Comparison of ENCODE assay signal across 2 cellular contexts in the genomic region with DNA sequence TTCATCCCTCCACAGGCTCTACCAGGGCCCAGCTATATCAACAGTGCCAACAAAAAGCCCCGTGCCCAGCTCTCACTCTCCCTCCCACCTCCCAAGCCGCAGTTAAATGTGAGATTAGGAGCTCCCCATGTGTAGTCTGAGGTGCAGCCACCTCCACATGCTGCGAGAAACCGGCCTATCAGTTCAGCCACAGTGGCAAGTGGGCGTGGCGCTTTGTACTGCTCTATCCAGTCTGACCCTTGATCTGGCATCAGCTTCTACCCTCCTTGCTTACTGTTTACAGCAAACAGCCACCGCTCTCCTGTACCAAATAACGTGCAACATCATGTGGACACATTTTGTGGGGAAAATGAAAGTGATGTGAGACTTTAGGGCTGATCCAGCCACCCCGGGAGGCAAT.
TF ChIP-seq lines count a peak whose summit lies in the region.

No MANE protein-coding gene starts in this region.

TF ChIP-seq in IMR-90, 13 proteins besides CTCF, POLR2A, EP300 and RAD21:
- TF ChIP-seq SMC3 (IDR thresholded peaks at IDR 0.05; ENCODE audit: low read depth, low read length) (no peak), MXI1 (IDR thresholded peaks at IDR 0.05; ENCODE audit: borderline replicate concordance, low read depth, low read length) (no peak), NFE2L2 (IDR thresholded peaks at IDR 0.05; ENCODE audit: low read depth, low read length) (no peak), MAZ (IDR thresholded peaks at IDR 0.05; ENCODE audit: borderline replicate concordance, low read depth, low read length) (no peak), CEBPB (IDR thresholded peaks at IDR 0.05; ENCODE audit: low read depth, low read length) (no peak), FOS (IDR thresholded peaks at IDR 0.05; ENCODE audit: low read depth, low read length) (no peak), RCOR1 (IDR thresholded peaks at IDR 0.05; ENCODE audit: insufficient replicate concordance, low read length) (no peak), CHD1 (IDR thresholded peaks at IDR 0.05; ENCODE audit: low read depth, low read length) (no peak), MAFK (IDR thresholded peaks at IDR 0.05; ENCODE audit: low read depth, low read length) (no peak), RFX5 (IDR thresholded peaks at IDR 0.05; ENCODE audit: low read depth, low read length) (no peak), BHLHE40 (IDR thresholded peaks at IDR 0.05; ENCODE audit: low read depth, low read length) (no peak)
- TF ChIP-seq, protein P1, sequence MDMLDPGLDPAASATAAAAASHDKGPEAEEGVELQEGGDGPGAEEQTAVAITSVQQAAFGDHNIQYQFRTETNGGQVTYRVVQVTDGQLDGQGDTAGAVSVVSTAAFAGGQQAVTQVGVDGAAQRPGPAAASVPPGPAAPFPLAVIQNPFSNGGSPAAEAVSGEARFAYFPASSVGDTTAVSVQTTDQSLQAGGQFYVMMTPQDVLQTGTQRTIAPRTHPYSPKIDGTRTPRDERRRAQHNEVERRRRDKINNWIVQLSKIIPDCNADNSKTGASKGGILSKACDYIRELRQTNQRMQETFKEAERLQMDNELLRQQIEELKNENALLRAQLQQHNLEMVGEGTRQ (IDR thresholded peaks at IDR 0.05; ENCODE audit: low read depth, low read length) = no peak
- TF ChIP-seq, protein P2, sequence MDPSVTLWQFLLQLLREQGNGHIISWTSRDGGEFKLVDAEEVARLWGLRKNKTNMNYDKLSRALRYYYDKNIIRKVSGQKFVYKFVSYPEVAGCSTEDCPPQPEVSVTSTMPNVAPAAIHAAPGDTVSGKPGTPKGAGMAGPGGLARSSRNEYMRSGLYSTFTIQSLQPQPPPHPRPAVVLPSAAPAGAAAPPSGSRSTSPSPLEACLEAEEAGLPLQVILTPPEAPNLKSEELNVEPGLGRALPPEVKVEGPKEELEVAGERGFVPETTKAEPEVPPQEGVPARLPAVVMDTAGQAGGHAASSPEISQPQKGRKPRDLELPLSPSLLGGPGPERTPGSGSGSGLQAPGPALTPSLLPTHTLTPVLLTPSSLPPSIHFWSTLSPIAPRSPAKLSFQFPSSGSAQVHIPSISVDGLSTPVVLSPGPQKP (IDR thresholded peaks at IDR 0.05; ENCODE audit: borderline replicate concordance, low read depth, low read length) = no peak

TF ChIP-seq in liver, 16 proteins besides CTCF, POLR2A, EP300 and RAD21:
- TF ChIP-seq SP1 (IDR thresholded peaks at IDR 0.05) (peak; percentile 31), HNF4A (conservative IDR thresholded peaks at IDR 0.05) (peak; percentile 32 to 52), YY1 (IDR thresholded peaks at IDR 0.05) (peak; percentile 14), GABPA (IDR thresholded peaks at IDR 0.05 in 1 of 2, conservative IDR thresholded peaks at IDR 0.05 in 1 of 2) (no peak)
